Comparison of ENCODE assay signal across 31 cellular contexts in the genomic region with DNA sequence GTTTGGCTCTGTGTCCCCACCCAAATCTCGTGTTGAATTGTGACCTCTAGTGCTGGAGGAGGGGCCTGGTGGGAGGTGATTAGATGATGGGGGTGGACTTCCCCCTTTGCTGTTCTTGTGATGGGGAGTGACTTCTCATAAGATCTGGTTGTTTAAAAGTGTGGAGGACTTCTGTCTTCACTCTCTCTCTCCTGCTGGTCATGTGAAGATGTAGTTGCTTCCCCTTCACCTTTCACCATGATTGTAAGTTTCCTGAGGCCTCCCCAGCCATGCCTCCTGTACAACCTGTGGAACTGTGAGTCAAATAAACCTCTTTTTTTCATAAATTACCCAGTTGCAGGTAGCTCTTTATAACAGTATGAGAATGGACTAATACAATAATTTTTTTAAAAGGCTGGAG. TPM values are rescaled to one million over a fixed set of nuclear protein-coding genes. Genes with fewer than 3 reads are reported as not detected.
DNase-seq lines count a peak whose midpoint lies in the region; ATAC-seq and TF ChIP-seq lines count a peak whose summit lies in the region.
"Had no signal": no experiment of that assay in that cellular context is flagged by ENCODE, and none has a peak within 500 bp of the region (broad histone marks: within the 10 kb centered on the region; RNA-seq: fewer than 3 reads in every experiment).

No MANE protein-coding gene starts in this region.

- peak; percentile 1 for DNase-seq in spleen
- DNase-seq in GM03348 (ENCODE audit: low spot score): no peak
- DNase-seq in activated naive CD4-positive, alpha-beta T cell treated with anti-CD3 and anti-CD28 coated beads, Interleukin-2, amount 50 U/mL, for 72 hours (ENCODE audit: low spot score in 2 of 2): no peak
- DNase-seq: 8988T; ACHN; AML-193; BE2C; C1 segment of cervical spinal cord; Caco-2; Calu3; CD4-positive, alpha-beta memory T cell; CD4-positive, alpha-beta T cell; CD4-positive, CD25-positive, alpha-beta regulatory T cell; CD8-positive, alpha-beta memory T cell; CD8-positive, alpha-beta T cell; COR-L47; DMS 273 treated with DMSO at 0.1 percent for 48 hours; DMS153; DMS53; DMS79; DMS79 treated with DMSO at 0.1 percent for 48 hours; DND-41; EL had no signal

- H3K4me3 ChIP-seq in HEK293 (ENCODE audit: low read depth, low read length): no peak overlapping the region
- H3K4me3 ChIP-seq in spleen: no peak overlapping the region
- H3K4me3 ChIP-seq: A549; BLaER1; BLaER1 treated with 17β-estradiol and CSF1 and Interleukin-3, amounts not matched to agents 10 nM and 100 nM had no signal

- H3K9me3 ChIP-seq in HEK293 (ENCODE audit: control insufficient read depth, insufficient read depth, low read depth, low read length) (peaks cover 2% of the 10 kb centered on the region; the same call in 1 of the 2 replicates), spleen (peaks cover 2 to 31% (median 23%) of the 10 kb centered on the region in 8 donors)
- H3K9me3 ChIP-seq: BE2C had no signal

- H3K27ac Mint-ChIP-seq in activated naive CD4-positive, alpha-beta T cell treated with anti-CD3 and anti-CD28 coated beads, Interleukin-2, amount 50 U/mL, for 72 hours: no peak overlapping the region
- H3K27ac Mint-ChIP-seq: B cell; CD14-positive monocyte; CD4-positive, alpha-beta memory T cell; CD4-positive, alpha-beta T cell; CD4-positive, CD25-positive, alpha-beta regulatory T cell; CD8-positive, alpha-beta memory T cell; CD8-positive, alpha-beta T cell had no signal

- TF ChIP-seq POLR2A in spleen (IDR thresholded peaks at IDR 0.05): no peak

- intact Hi-C loops in spleen (cut with DNase I; ENCODE audit: low total_unique reads): no loop called here

- TF ChIP-seq CTCF in HEK293 (tag by site-specific recombination; IDR thresholded peaks at IDR 0.05) (no peak), spleen (IDR thresholded peaks at IDR 0.05 in 8 of 11, conservative IDR thresholded peaks at IDR 0.05 in 3 of 11) (no peak)

- peaks cover 18 to 22% of the 10 kb centered on the region in 2 donors for H3K9me3 Mint-ChIP-seq in activated naive CD4-positive, alpha-beta T cell treated with anti-CD3 and anti-CD28 coated beads, Interleukin-2, amount 50 U/mL, for 72 hours

- WGBS in spleen, 5 donors: 73 to 88% (median 78%) methylated on average over 1 of the region's 1 CpG

- H3K36me3 ChIP-seq in HEK293 (ENCODE audit: control insufficient read depth in 2 of 2, insufficient read depth in 1 of 2, low read length in 2 of 2) (no peaks in the 10 kb centered on the region), spleen (no peaks in the 10 kb centered on the region)
- H3K36me3 ChIP-seq: BE2C; BLaER1; BLaER1 treated with 17β-estradiol and CSF1 and Interleukin-3, amounts not matched to agents 10 nM and 100 nM had no signal

- POLR2A ChIA-PET in HEK293 (lab: Yijun Ruan, JAX): interaction anchor here (0.7 kb wide), 1 partner anchor 11 kb away, joined by 3 read pairs; the partner anchor contains the start of gene MYO10

- no peak overlapping the region for H3K27ac ChIP-seq in HEK293 (ENCODE audit: extremely low read depth, low read depth, low read length)
- H3K27ac ChIP-seq in spleen: no peak overlapping the region
- H3K27ac ChIP-seq: 22Rv1; A549; BLaER1; BLaER1 treated with 17β-estradiol and CSF1 and Interleukin-3, amounts not matched to agents 10 nM and 100 nM; C4-2B had no signal

- ATAC-seq in activated naive CD4-positive, alpha-beta T cell treated with anti-CD3 and anti-CD28 coated beads, Interleukin-2, amount 50 U/mL, for 72 hours: no peak
- ATAC-seq: A549; CD8-positive, alpha-beta T cell had no signal

- H3K4me1 ChIP-seq in HEK293 (ENCODE audit: control insufficient read depth, insufficient read depth, low read length) (no peaks in the 10 kb centered on the region), spleen (no peaks in the 10 kb centered on the region)
- H3K4me1 ChIP-seq: A549; BE2C; BLaER1; BLaER1 treated with 17β-estradiol and CSF1 and Interleukin-3, amounts not matched to agents 10 nM and 100 nM; Caco-2 had no signal

- peaks cover 10 to 16% of the 10 kb centered on the region in 2 donors for H3K36me3 Mint-ChIP-seq in activated naive CD4-positive, alpha-beta T cell treated with anti-CD3 and anti-CD28 coated beads, Interleukin-2, amount 50 U/mL, for 72 hours
- H3K36me3 Mint-ChIP-seq: CD14-positive monocyte; CD4-positive, alpha-beta memory T cell; CD4-positive, CD25-positive, alpha-beta regulatory T cell; CD8-positive, alpha-beta memory T cell; CD8-positive, alpha-beta T cell had no signal

- CTCF ChIA-PET in HEK293 (lab: Yijun Ruan, JAX): interaction anchor here (0.7 to 1.1 kb wide), 2 partner anchors 49 to 186 kb away, joined by 3 read pairs; no protein-coding TSS in a partner anchor

- H3K27me3 ChIP-seq in spleen (replicated peaks in 1 of 7): no peaks in the 10 kb centered on the region
- H3K27me3 ChIP-seq: BE2C; BLaER1; BLaER1 treated with 17β-estradiol and CSF1 and Interleukin-3, amounts not matched to agents 10 nM and 100 nM had no signal

TF ChIP-seq in HEK293, 187 proteins besides CTCF, POLR2A, EP300 and RAD21:
- no peak for TF ChIP-seq ZNF2 (tag by site-specific recombination; IDR thresholded peaks at IDR 0.05)
- TF ChIP-seq ZSCAN5A (tag by site-specific recombination; IDR thresholded peaks at IDR 0.05): peak; percentile 88; the same call in 1 of the 2 replicates
- peak; percentile 89 for TF ChIP-seq SETDB1 (IDR thresholded peaks at IDR 0.05; ENCODE audit: insufficient read length, low read length)
TF ChIP-seq in HEK293: peak in this region for 2.

RNA-seq across cellular contexts. Expression of gene MYO10, which starts 10.6 kb away (rescaled TPM):
- 10 to 100 TPM; 28.4 to 72.8 (median 40.2) TPM for total RNA-seq in spleen
- 1 to 10 TPM; 1.1 to 6.6 (median 1.7) TPM for polyA plus RNA-seq in spleen
- 1 to 10 TPM in 1 of 2 donors, under 1 TPM in 1; 0.11 to 1.5 TPM for total RNA-seq in activated naive CD4-positive, alpha-beta T cell treated with anti-CD3 and anti-CD28 coated beads, Interleukin-2, amount 50 U/mL, for 72 hours
- total RNA-seq: B cell; CD4-positive, alpha-beta T cell; CD8-positive, alpha-beta T cell had no signal
- polyA plus RNA-seq: CD8-positive, alpha-beta memory T cell had no signal

Comparison
In these comparisons a context has a peak if more than half of its experiments do, and no peak if none do; other contexts are left out.
1. RNA of gene MYO10, which starts 10.6 kb away (total RNA-seq): 28.4 to 72.8 TPM in spleen; 0.11 to 1.5 TPM in activated naive CD4-positive, alpha-beta T cell treated with anti-CD3 and anti-CD28 coated beads, Interleukin-2, amount 50 U/mL, for 72 hours; every median in the first group is over 10 times any median in the second.